In genomic region chr10:15781381-15781960, GRCh38 we compare ENCODE assay signal across 33 cellular contexts.
"Had no signal": no experiment of that assay in that cellular context is flagged by ENCODE, and none has a peak within 500 bp of the region (broad histone marks: within the 10 kb centered on the region; RNA-seq: fewer than 3 reads in every experiment).

No MANE protein-coding gene starts in this region.

- H3K36me3 ChIP-seq: brain microvascular endothelial cell had no signal

- H3K27ac ChIP-seq: brain microvascular endothelial cell, cardiac muscle cell had no signal

- H3K27me3 ChIP-seq: brain microvascular endothelial cell, cardiac muscle cell had no signal

- H3K4me3 ChIP-seq: cardiac muscle cell had no signal

- ATAC-seq: activated CD8-positive, alpha-beta T cell treated with anti-CD3 and anti-CD28 coated beads for 36 hours; activated T-cell treated with anti-CD3 and anti-CD28 coated beads, Interleukin-2, amount 50 U/mL, for 72 hours; activated T-helper 17 cell treated with anti-CD3 and anti-CD28 coated beads, Interleukin-2, amount 50 U/mL, for 72 hours had no signal

- DNase-seq: activated CD4-positive, alpha-beta T cell treated with anti-CD3 and anti-CD28 coated beads, Interleukin-2, amount 10 ng/mL, durations not matched to agents 24 days and 14 days; activated CD4-positive, alpha-beta T cell treated with anti-CD3 and anti-CD28 coated beads, Interleukin-2, amount 50 U/mL, for 4 hours; activated CD8-positive, alpha-beta T cell treated with anti-CD3 and anti-CD28 coated beads for 36 hours; activated effector memory CD4-positive, alpha-beta T cell treated with anti-CD3 and anti-CD28 coated beads, Interleukin-2, amount 50 U/mL, for 16 hours; activated naive CD4-positive, alpha-beta T cell; activated naive CD4-positive, alpha-beta T cell treated with anti-CD3 and anti-CD28 coated beads, Interleukin-2, amount 50 U/mL, for 16 hours; activated naive CD8-positive, alpha-beta T cell treated with anti-CD3 and anti-CD28 coated beads for 36 hours; activated T-cell treated with anti-CD3 and anti-CD28 coated beads, Interleukin-2, amount 50 U/mL, for 1 hour; activated T-cell treated with anti-CD3 and anti-CD28 coated beads, Interleukin-2, amount 50 U/mL, for 72 hours; amniotic stem cell; aorta; Kasumi-1; KG1; MM.1S; NCI-H1092 treated with DMSO at 0.1 percent for 48 hours; NCI-H1417; NCI-H146; NCI-H187; NCI-H2029 treated with DMSO at 0.1 percent for 48 hours; NCI-H2107; NCI-H2171; NCI-H510A; NCI-H526; NCI-H748 treated with DMSO at 0.1 percent for 48 hours; NK-92 treated with Interleukin-12 subunit alpha and Interleukin-12 subunit beta, amount 100 ng/mL, for 24 hours; Right ventricle myocardium superior; SW 1271; T-helper 1 cell; T-helper 2 cell; T1000 had no signal
